ENCODE assay signal across 15 cellular contexts in genomic region chr2:148642112-148642744, GRCh38.
"Had no signal": no experiment of that assay in that cellular context is flagged by ENCODE, and none has a peak within 500 bp of the region (broad histone marks: within the 10 kb centered on the region; RNA-seq: fewer than 3 reads in every experiment).

No MANE protein-coding gene starts in this region.

- H3K4me3 ChIP-seq: body of pancreas, thyroid gland had no signal

- H3K36me3 ChIP-seq: thyroid gland had no signal

- DNase-seq: activated CD4-positive, alpha-beta T cell treated with anti-CD3 and anti-CD28 coated beads for 36 hours; activated CD4-positive, alpha-beta T cell treated with anti-CD3 and anti-CD28 coated beads, Interleukin-2, amount 50 U/mL, for 48 hours; activated CD8-positive, alpha-beta memory T cell treated with anti-CD3 and anti-CD28 coated beads, Interleukin-2, amount 50 U/mL, for 48 hours; activated naive CD4-positive, alpha-beta T cell treated with anti-CD3 and anti-CD28 coated beads, Interleukin-2, amount 50 U/mL, for 16 hours; activated T-cell treated with anti-CD3 and anti-CD28 coated beads, Interleukin-2, amount 50 U/mL, for 48 hours; effector CD4-positive, alpha-beta T cell; kidney; retina; stimulated activated CD4-positive, alpha-beta T cell treated with anti-CD3 and anti-CD28 coated beads, Interleukin-4, amount 100 ng/mL, for 24 hours; stimulated activated naive CD8-positive, alpha-beta T cell treated with anti-CD3 and anti-CD28 coated beads, Interleukin-15, Interleukin-2, amounts not matched to agents 100 U/mL and 50 U/mL, for 24 hours; T1000 had no signal

- H3K27ac ChIP-seq: body of pancreas had no signal

- H3K27ac Mint-ChIP-seq: T-helper 1 cell treated with Interleukin-12 subunit alpha and Interleukin-12 subunit beta and Interleukin-4 antibody, amounts not matched to agents 30 μg/mL and 1 μg/mL, for 36 hours; WTC11 had no signal

- H3K9me3 ChIP-seq: body of pancreas, thyroid gland had no signal

- H3K27me3 ChIP-seq: body of pancreas, thyroid gland had no signal

- H3K9me3 Mint-ChIP-seq: T-helper 1 cell treated with Interleukin-12 subunit alpha and Interleukin-12 subunit beta and Interleukin-4 antibody, amounts not matched to agents 30 μg/mL and 1 μg/mL, for 36 hours; WTC11 had no signal

- H3K36me3 Mint-ChIP-seq: WTC11 had no signal
